Comparison of ENCODE assay signal across 19 cellular contexts in genomic region chr2:223976635-223977226, GRCh38. TPM values are rescaled to one million over a fixed set of nuclear protein-coding genes. Genes with fewer than 3 reads are reported as not detected.
DNase-seq lines count a peak whose midpoint lies in the region; ATAC-seq and TF ChIP-seq lines count a peak whose summit lies in the region.
"Had no signal": no experiment of that assay in that cellular context is flagged by ENCODE, and none has a peak within 500 bp of the region (broad histone marks: within the 10 kb centered on the region; RNA-seq: fewer than 3 reads in every experiment).

No MANE protein-coding gene starts in this region.

- no peak for TF ChIP-seq EP300 in SK-N-SH (IDR thresholded peaks at IDR 0.05; ENCODE audit: borderline replicate concordance in 1 of 2, low read depth in 1 of 2, low read length in 1 of 2)

- H3K36me3 ChIP-seq in SK-N-SH (replicated peaks in 1 of 2; ENCODE audit: control insufficient read depth in 1 of 2, insufficient read depth in 2 of 2, low read length in 1 of 2) (peaks cover 41 to 44% of the 10 kb centered on the region in 2 experiments), H7 (replicated peaks; ENCODE audit: control insufficient read depth, insufficient read depth, low read length) (0 out of 2 replicates have a peak, but pooled peaks cover 1% of the 10 kb centered on the region)
- H3K36me3 ChIP-seq: thoracic aorta had no signal

- H3F3A ChIP-seq in SK-N-SH (replicated peaks; ENCODE audit: insufficient read depth) = peaks cover 8% of the 10 kb centered on the region

- no peaks in the 10 kb centered on the region for H3K9me2 ChIP-seq in SK-N-SH

- no peaks in the 10 kb centered on the region for H3K27me3 ChIP-seq in SK-N-SH (ENCODE audit: insufficient read depth)
- H3K27me3 ChIP-seq in H7 (ENCODE audit: control insufficient read depth, insufficient read depth, low read length) = no peaks in the 10 kb centered on the region

- CTCF ChIA-PET in SK-N-SH (lab: Yijun Ruan, JAX) = interaction anchor here (3.1 to 17.0 kb wide), 2 partner anchors 14 to 308 kb away, joined by 16 to 255 read pairs; no protein-coding TSS in a partner anchor

- no peaks in the 10 kb centered on the region for H4K20me1 ChIP-seq in SK-N-SH (ENCODE audit: insufficient read depth)

- no peaks in the 10 kb centered on the region for H3K9me3 ChIP-seq in SK-N-SH
- H3K9me3 ChIP-seq: Caco-2, thoracic aorta had no signal

- H2AFZ ChIP-seq in SK-N-SH (ENCODE audit: low read depth) = no peak overlapping the region
- H2AFZ ChIP-seq: parathyroid adenoma had no signal

- DNase-seq in HFFc6 (peak; percentile 11), SK-N-SH (no peak), dermis blood vessel endothelial cell (peak; percentile 86), pulmonary artery endothelial cell (ENCODE audit: low read depth, low spot score) (peak; percentile 53), H7 (no peak), dedifferentiated amniotic fluid mesenchymal stem cell (ENCODE audit: extremely low spot score) (no peak), NCI-H446 (lab: John Stamatoyannopoulos, UW) (no peak)
- no peak for DNase-seq in natural killer cell treated with Interleukin-12 subunit alpha and Interleukin-12 subunit beta and Interleukin-15 and Interleukin-18, amount 100 ng/mL, for 72 hours (ENCODE audit: low spot score)
- DNase-seq: activated CD4-positive, alpha-beta T cell treated with anti-CD3 and anti-CD28 coated beads for 1 hour; AML-193; Caco-2; cortex of kidney; GDM1; Kasumi-1; small intestine; T-helper 9 cell had no signal

- TF ChIP-seq RAD21 in SK-N-SH (IDR thresholded peaks at IDR 0.05; ENCODE audit: low read length) = no peak

- H3K9ac ChIP-seq in SK-N-SH = no peak overlapping the region
- H3K9ac ChIP-seq: parathyroid adenoma had no signal

- no peak overlapping the region for H3K4me3 Mint-ChIP-seq in HFFc6
- no peak overlapping the region for H3K4me3 Mint-ChIP-seq in natural killer cell treated with Interleukin-12 subunit alpha and Interleukin-12 subunit beta and Interleukin-15 and Interleukin-18, amount 100 ng/mL, for 72 hours

- peak overlapping the region in 1 of 2 experiments; percentile 52; a peak in 2 of 4 replicates for H3K27ac ChIP-seq in SK-N-SH (ENCODE audit: low read depth in 2 of 2, low read length in 1 of 2)
- H3K27ac ChIP-seq: parathyroid adenoma, thoracic aorta had no signal

- POLR2A ChIA-PET in SK-N-SH (lab: Yijun Ruan, JAX) = no interaction called here

- H3K79me2 ChIP-seq in SK-N-SH (ENCODE audit: insufficient read depth) = no peaks in the 10 kb centered on the region
- H3K79me2 ChIP-seq: parathyroid adenoma had no signal

- ATAC-seq in natural killer cell treated with Interleukin-12 subunit alpha and Interleukin-12 subunit beta and Interleukin-15 and Interleukin-18, amount 100 ng/mL, for 72 hours = no peak
- ATAC-seq: GM12878 had no signal

- peaks cover 12% of the 10 kb centered on the region for H3K4me1 Mint-ChIP-seq in HFFc6 (ENCODE audit: low read depth)
- no peaks in the 10 kb centered on the region for H3K4me1 Mint-ChIP-seq in natural killer cell treated with Interleukin-12 subunit alpha and Interleukin-12 subunit beta and Interleukin-15 and Interleukin-18, amount 100 ng/mL, for 72 hours (ENCODE audit: low read depth in 2 of 2)

- no peak for TF ChIP-seq CTCF in HFFc6 (IDR thresholded peaks at IDR 0.05)
- no peak for TF ChIP-seq CTCF in SK-N-SH (IDR thresholded peaks at IDR 0.05)

- H3K27me3 Mint-ChIP-seq in HFFc6 (ENCODE audit: insufficient read depth) = no peaks in the 10 kb centered on the region
- H3K27me3 Mint-ChIP-seq in natural killer cell treated with Interleukin-12 subunit alpha and Interleukin-12 subunit beta and Interleukin-15 and Interleukin-18, amount 100 ng/mL, for 72 hours = no peaks in the 10 kb centered on the region

- H3K27ac Mint-ChIP-seq in HFFc6 = peak overlapping the region; percentile 28
- H3K27ac Mint-ChIP-seq in natural killer cell treated with Interleukin-12 subunit alpha and Interleukin-12 subunit beta and Interleukin-15 and Interleukin-18, amount 100 ng/mL, for 72 hours = no peak overlapping the region

- H3K4me1 ChIP-seq in SK-N-SH (ENCODE audit: control insufficient read depth in 1 of 2, insufficient read depth in 2 of 2, low read depth in 1 of 2, low read length in 1 of 2) = no peaks in the 10 kb centered on the region; a peak in 1 of 4 replicates
- H3K4me1 ChIP-seq: Caco-2, parathyroid adenoma had no signal

- H3K4me2 ChIP-seq in SK-N-SH = no peak overlapping the region

- H3K9me3 Mint-ChIP-seq in HFFc6 = no peaks in the 10 kb centered on the region
- no peaks in the 10 kb centered on the region for H3K9me3 Mint-ChIP-seq in natural killer cell treated with Interleukin-12 subunit alpha and Interleukin-12 subunit beta and Interleukin-15 and Interleukin-18, amount 100 ng/mL, for 72 hours

- WGBS in SK-N-SH (ENCODE audit: low lambda C conversion rate) = 68% methylated on average over 3 of the region's 3 CpGs

- peaks cover under 1% of the 10 kb centered on the region; the same call in 1 of the 2 replicates for H3K36me3 Mint-ChIP-seq in HFFc6 (ENCODE audit: low read depth)
- H3K36me3 Mint-ChIP-seq in natural killer cell treated with Interleukin-12 subunit alpha and Interleukin-12 subunit beta and Interleukin-15 and Interleukin-18, amount 100 ng/mL, for 72 hours = no peaks in the 10 kb centered on the region

- H3K4me3 ChIP-seq in SK-N-SH (ENCODE audit: low read depth in 2 of 2, low read length in 1 of 2) = no peak overlapping the region
- H3K4me3 ChIP-seq in H7 (ENCODE audit: insufficient read depth, low read depth, low read length) = no peak overlapping the region
- H3K4me3 ChIP-seq: GM12878, thoracic aorta had no signal

TF ChIP-seq in SK-N-SH, 30 proteins besides CTCF, POLR2A, EP300 and RAD21:
- TF ChIP-seq SIN3A (IDR thresholded peaks at IDR 0.05; ENCODE audit: borderline replicate concordance, low read depth, low read length) (no peak), NFIC (IDR thresholded peaks at IDR 0.05; ENCODE audit: borderline replicate concordance) (peak; percentile 48)
TF ChIP-seq in SK-N-SH: peak in this region for 1.

RNA-seq across cellular contexts. Expression of gene MRPL44, which starts 19.5 kb away (rescaled TPM):
- 10 to 100 TPM; 27.5 to 29.8 (median 28.6) TPM for total RNA-seq in HFFc6 (2021; fragmentation: NEBNext Ultra II Directional; extraction: Animal tissue kit (Norgen Biotek cat#: 25700))
- polyA plus RNA-seq in SK-N-SH (2012; rRNA removed) = 12.9 and 14.5 TPM in 2 replicates
- 19.2 and 20.2 TPM in 2 replicates for polyA plus RNA-seq in SK-N-SH (2012; cell fraction: cytosol; rRNA removed)
- polyA plus RNA-seq in SK-N-SH (2012; cell fraction: nucleus; rRNA removed) = 5.5 and 8.1 TPM in 2 replicates
- 38.6 and 42.0 TPM in 2 replicates for total RNA-seq in dermis blood vessel endothelial cell
- 39.0 and 43.7 TPM in 2 replicates for total RNA-seq in pulmonary artery endothelial cell
- 80.7 and 88.1 TPM in 2 replicates for total RNA-seq in H7 (2014; rRNA removed; shearing (Covaris generic))
- total RNA-seq in natural killer cell treated with Interleukin-12 subunit alpha and Interleukin-12 subunit beta and Interleukin-15 and Interleukin-18, amount 100 ng/mL, for 72 hours = 10 to 100 TPM; 29.0 to 29.1 TPM

RNA-seq across cellular contexts. Expression of gene WDFY1, which starts 31.6 kb away (rescaled TPM):
- 10 to 100 TPM; 35.2 to 50.4 (median 44.7) TPM for total RNA-seq in HFFc6 (2021; fragmentation: NEBNext Ultra II Directional; extraction: Animal tissue kit (Norgen Biotek cat#: 25700))
- polyA plus RNA-seq in SK-N-SH (2012; rRNA removed) = 21.7 and 31.8 TPM in 2 replicates
- 15.7 and 16.0 TPM in 2 replicates for polyA plus RNA-seq in SK-N-SH (2012; cell fraction: cytosol; rRNA removed)
- polyA plus RNA-seq in SK-N-SH (2012; cell fraction: nucleus; rRNA removed) = 65.9 and 69.2 TPM in 2 replicates
- total RNA-seq in dermis blood vessel endothelial cell (111 and 126 TPM in 2 replicates), pulmonary artery endothelial cell (154 and 217 TPM in 2 replicates)
- total RNA-seq in H7 (2014; rRNA removed; shearing (Covaris generic)) = 88.8 and 118 TPM in 2 replicates
- total RNA-seq in natural killer cell treated with Interleukin-12 subunit alpha and Interleukin-12 subunit beta and Interleukin-15 and Interleukin-18, amount 100 ng/mL, for 72 hours = 10 to 100 TPM; 12.0 to 20.3 TPM

Comparison
In these comparisons a context has a peak if more than half of its experiments do, and no peak if none do; other contexts are left out.
1. DNase-seq: peak in HFFc6 (single experiment), dermis blood vessel endothelial cell (single experiment) and pulmonary artery endothelial cell (single experiment); none in SK-N-SH (single experiment), H7 (single experiment), dedifferentiated amniotic fluid mesenchymal stem cell (single experiment), NCI-H446 (0 of 2) and natural killer cell treated with Interleukin-12 subunit alpha and Interleukin-12 subunit beta and Interleukin-15 and Interleukin-18, amount 100 ng/mL, for 72 hours (single experiment).